Comparison of ENCODE assay signal across 20 cellular contexts in genomic region chr3:168864107-168865021, GRCh38.
DNase-seq lines count a peak whose midpoint lies in the region; ATAC-seq, FAIRE-seq and TF ChIP-seq lines count a peak whose summit lies in the region.
"Had no signal": no experiment of that assay in that cellular context is flagged by ENCODE, and none has a peak within 500 bp of the region (broad histone marks: within the 10 kb centered on the region; RNA-seq: fewer than 3 reads in every experiment).

No MANE protein-coding gene starts in this region.

- H3K36me3 ChIP-seq in pancreas (no peaks in the 10 kb centered on the region), gastroesophageal sphincter (no peaks in the 10 kb centered on the region)
- H3K36me3 ChIP-seq: uterus had no signal

- no peaks in the 10 kb centered on the region for H3K9me3 ChIP-seq in pancreas
- no peaks in the 10 kb centered on the region for H3K9me3 ChIP-seq in gastroesophageal sphincter
- H3K9me3 ChIP-seq: uterus had no signal

- no peak for TF ChIP-seq POLR2A in gastroesophageal sphincter (IDR thresholded peaks at IDR 0.05)

- H3K4me3 ChIP-seq in pancreas (peak overlapping the region in 2 of 4 donors; percentile 21 to 35), gastroesophageal sphincter (no peak overlapping the region)
- H3K4me3 ChIP-seq: SK-N-MC, uterus had no signal

- H3K4me1 ChIP-seq in pancreas: peaks cover 0 to 14% (median 11%) of the 10 kb centered on the region in 3 donors
- peaks cover 0 to 17% (median 0%) of the 10 kb centered on the region in 3 donors for H3K4me1 ChIP-seq in gastroesophageal sphincter
- H3K4me1 ChIP-seq: uterus had no signal

- TF ChIP-seq CTCF in pancreas (IDR thresholded peaks at IDR 0.05): no peak
- no peak for TF ChIP-seq CTCF in gastroesophageal sphincter (IDR thresholded peaks at IDR 0.05)

- H3K27ac ChIP-seq in pancreas (peak overlapping the region in 2 of 4 donors; percentile 33 to 56), gastroesophageal sphincter (no peak overlapping the region)
- H3K27ac ChIP-seq: SK-N-MC, uterus, VCaP had no signal

- peak; percentile 15 for ATAC-seq in HG03159 (IDR thresholded peaks at IDR 0.05; ENCODE audit: unreplicated experiment)
- peak; percentile 56 to 71 (median 62) for ATAC-seq in pancreas
- ATAC-seq in gastroesophageal sphincter: no peak
- ATAC-seq: esophagus mucosa; natural killer cell treated with Interleukin-12 subunit alpha and Interleukin-12 subunit beta and Interleukin-15 and Interleukin-18, amount 100 ng/mL, for 72 hours; stimulated activated effector memory CD8-positive, alpha-beta T cell treated with anti-CD3 and anti-CD28 coated beads, Interleukin-12 subunit alpha, Interleukin-12 subunit beta, amount 100 ng/mL, for 72 hours had no signal

- in situ Hi-C loops in Caki2 (cut with HindIII; ENCODE audit: low pct_unique_long_range_greater_than_20kb, low sequenced_read_pairs): no loop called here

- H3K27me3 ChIP-seq in pancreas (no peaks in the 10 kb centered on the region), gastroesophageal sphincter (no peaks in the 10 kb centered on the region)
- H3K27me3 ChIP-seq: uterus had no signal

- 28 to 32% methylated on average over 14 of the region's 14 CpGs for WGBS in pancreas, 2 donors
- WGBS in gastroesophageal sphincter (ENCODE audit: low coverage in 1 of 2), 2 donors: 54 to 73% methylated on average over 12 to 13 of the region's 14 CpGs

- intact Hi-C loops in pancreas (cut with DNase I): no loop called here

- no peak for TF ChIP-seq EP300 in gastroesophageal sphincter (IDR thresholded peaks at IDR 0.05)

- FAIRE-seq in pancreas (lab: Jason Lieb, UNC): no peak

- DNase-seq in Caki2 (ENCODE audit: low read depth): peak; percentile 51
- peak; percentile 27 for DNase-seq in glomerular visceral epithelial cell (ENCODE audit: extremely low spot score)
- DNase-seq in pancreas: no peak
- DNase-seq in mesenteric fat pad (ENCODE audit: low spot score): no peak
- DNase-seq in cerebellar cortex (ENCODE audit: low spot score): no peak
- no peak for DNase-seq in dedifferentiated amniotic fluid mesenchymal stem cell (ENCODE audit: extremely low spot score)
- DNase-seq: activated CD4-positive, alpha-beta T cell treated with anti-CD3 and anti-CD28 coated beads, Interleukin-2, amount 10 ng/mL, durations not matched to agents 7 days and 5 days; anterior cingulate cortex; effector CD4-positive, alpha-beta T cell; NCI-H1092; NCI-H2081 treated with DMSO at 0.1 percent for 48 hours; stimulated activated CD4-positive, alpha-beta T cell treated with anti-CD3 and anti-CD28 coated beads, Interleukin-1b, Interleukin-23, amount 100 ng/mL, for 48 hours; uterus had no signal

Comparison
In these comparisons a context has a peak if more than half of its experiments do, and no peak if none do; other contexts are left out.
1. DNase-seq: peak in Caki2 (single experiment) and glomerular visceral epithelial cell (single experiment); none in pancreas (0 of 6), mesenteric fat pad (single experiment), cerebellar cortex (single experiment) and dedifferentiated amniotic fluid mesenchymal stem cell (single experiment).